In the genomic region with DNA sequence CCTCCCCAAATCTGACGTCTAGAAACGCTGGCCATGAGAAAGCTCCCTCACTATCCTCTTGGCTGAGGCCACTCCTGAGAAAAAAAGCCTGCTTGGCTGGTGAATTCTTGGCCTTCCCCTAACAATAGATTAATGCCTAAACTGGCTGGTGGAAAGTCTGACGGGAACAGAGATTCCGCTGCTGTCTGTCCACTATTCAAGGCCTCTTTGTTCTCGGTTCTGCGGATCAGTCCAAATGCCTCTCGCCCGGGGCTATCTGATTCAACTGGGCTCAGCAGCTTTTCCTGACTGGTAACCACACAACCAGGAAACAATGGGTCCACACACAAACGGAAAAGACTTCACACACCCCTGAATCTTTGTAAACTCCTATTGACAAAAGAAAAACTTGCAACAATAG, we compare ENCODE assay signal across 12 cellular contexts. TPM values are rescaled to one million over a fixed set of nuclear protein-coding genes. Genes with fewer than 3 reads are reported as not detected.
DNase-seq lines count a peak whose midpoint lies in the region; ATAC-seq and TF ChIP-seq lines count a peak whose summit lies in the region.
"Had no signal": no experiment of that assay in that cellular context is flagged by ENCODE, and none has a peak within 500 bp of the region (broad histone marks: within the 10 kb centered on the region; RNA-seq: fewer than 3 reads in every experiment).

No MANE protein-coding gene starts in this region.

- no peaks in the 10 kb centered on the region for H3K27me3 ChIP-seq in vagina
- H3K27me3 ChIP-seq: upper lobe of right lung had no signal

- H3K9me3 ChIP-seq in vagina: no peaks in the 10 kb centered on the region
- H3K9me3 ChIP-seq: upper lobe of right lung had no signal

- no peaks in the 10 kb centered on the region for H3K36me3 ChIP-seq in vagina
- H3K36me3 ChIP-seq: upper lobe of right lung had no signal

- no peak for TF ChIP-seq CTCF in vagina (IDR thresholded peaks at IDR 0.05)

- DNase-seq in Right ventricle myocardium inferior (ENCODE audit: missing footprints) (no peak), cardiac septum (ENCODE audit: low spot score) (no peak), Right ventricle myocardium superior (peak; percentile 53), occipital lobe (lab: John Stamatoyannopoulos, UW) (peak; percentile 31), vagina (ENCODE audit: extremely low spot score in 2 of 2) (peak in 1 of 2 donors; percentile 77), LoVo (ENCODE audit: low spot score) (no peak), NCI-H187 (lab: John Stamatoyannopoulos, UW) (no peak), COR-L47 (lab: John Stamatoyannopoulos, UW) (no peak)
- DNase-seq: NCI-H446; stimulated activated CD4-positive, alpha-beta T cell treated with anti-CD3 and anti-CD28 coated beads, Interleukin-1b, Interleukin-23, amount 100 ng/mL, for 48 hours; T-cell; upper lobe of right lung had no signal

- H3K4me3 ChIP-seq in vagina: no peak overlapping the region
- H3K4me3 ChIP-seq: upper lobe of right lung had no signal

- intact Hi-C loops in Right ventricle myocardium inferior (cut with DNase I): no loop called here
- intact Hi-C loops in cardiac septum (cut with DNase I): loop anchor here (2.0 kb wide), 1 partner anchor 26 kb away; no protein-coding TSS in a partner anchor
- intact Hi-C loops in Right ventricle myocardium superior (cut with DNase I): no loop called here
- intact Hi-C loops in vagina (cut with DNase I): no loop called here

- H3K27ac ChIP-seq in vagina: peak overlapping the region; percentile 59
- H3K27ac ChIP-seq: upper lobe of right lung had no signal

- peak; percentile 11 for ATAC-seq in Right ventricle myocardium inferior
- ATAC-seq in Right ventricle myocardium superior (ENCODE audit: poor library complexity): peak; percentile 13
- ATAC-seq: T-cell, upper lobe of right lung had no signal

- no peak for TF ChIP-seq POLR2A in vagina (IDR thresholded peaks at IDR 0.05)

- H3K4me1 ChIP-seq in vagina: peaks cover 81% of the 10 kb centered on the region

RNA-seq across cellular contexts. Expression of a gene that starts 27.2 kb away (rescaled TPM):
- 19.7 TPM for total RNA-seq in Right ventricle myocardium inferior
- 27.5 TPM for total RNA-seq in cardiac septum
- total RNA-seq in Right ventricle myocardium superior: 15.6 TPM
- total RNA-seq in occipital lobe: 35.6 TPM
- 33.6 TPM for total RNA-seq in vagina

Comparison
In these comparisons a context has a peak if more than half of its experiments do, and no peak if none do; other contexts are left out.
1. DNase-seq: peak in Right ventricle myocardium superior (single experiment) and occipital lobe (single experiment); none in Right ventricle myocardium inferior (single experiment), cardiac septum (single experiment), LoVo (single experiment), NCI-H187 (0 of 2) and COR-L47 (single experiment).